8 cellular contexts compared by ENCODE assay signal in the genomic region with DNA sequence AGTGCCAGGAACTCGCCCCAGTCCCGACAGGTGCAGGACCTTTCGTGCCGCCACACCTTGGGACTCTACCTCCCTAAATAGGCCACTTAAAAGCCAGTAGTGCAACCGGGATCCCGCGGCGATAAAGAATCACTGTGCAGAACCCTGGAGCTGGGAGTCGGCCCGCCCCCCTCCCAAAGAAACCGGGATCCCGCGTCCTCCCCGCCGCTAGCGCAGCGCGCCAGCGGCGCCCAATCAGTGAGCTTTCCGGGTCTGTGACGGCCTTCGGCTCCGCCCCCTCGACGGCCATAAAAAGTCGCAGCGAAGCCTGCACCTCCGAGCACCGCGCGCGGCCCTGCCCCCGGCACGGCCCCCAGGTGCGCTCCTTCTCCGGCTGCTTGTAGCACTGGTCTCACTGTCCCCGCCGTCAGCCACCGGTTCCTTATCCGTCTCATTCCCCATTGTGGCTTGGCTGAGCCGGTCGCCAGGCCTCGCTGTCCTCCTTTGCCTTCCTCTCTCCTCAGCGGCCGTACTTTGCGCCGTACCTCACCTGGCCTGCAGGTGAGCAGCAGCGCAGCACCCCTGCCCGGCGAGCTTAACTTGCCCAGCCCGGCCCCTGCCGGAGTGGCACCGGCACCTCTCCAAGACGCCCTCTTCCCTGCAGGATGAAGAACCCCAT. TPM values are rescaled to one million over a fixed set of nuclear protein-coding genes. Genes with fewer than 3 reads are reported as not detected.
DNase-seq lines count a peak whose midpoint lies in the region; ATAC-seq, FAIRE-seq and TF ChIP-seq lines count a peak whose summit lies in the region.

LRAT (plus strand) TSS at position 318 of the 658 bp plus-strand sequence; CDS start at position 645, 327 bp downstream.

- no peaks in the 10 kb centered on the region for H3K4me1 ChIP-seq in ovary (ENCODE audit: insufficient read depth)

- 1 to 2% (median 1%) methylated on average over 54 to 55 of the region's 55 CpGs for WGBS in ovary, 3 donors

- H3K36me3 Mint-ChIP-seq in activated naive CD4-positive, alpha-beta T cell treated with anti-CD3 and anti-CD28 coated beads, Interleukin-2, amount 10 ng/mL, durations not matched to agents 7 days and 5 days, result no peaks in the 10 kb centered on the region

- intact Hi-C loops in head of caudate nucleus (cut with DNase I) (no loop called here), ovary (cut with DNase I) (no loop called here)

- TF ChIP-seq CTCF in 22Rv1 (IDR thresholded peaks at IDR 0.05) (peak; percentile 54), ovary (IDR thresholded peaks at IDR 0.05) (no peak)

- H3K4me1 Mint-ChIP-seq in activated naive CD4-positive, alpha-beta T cell treated with anti-CD3 and anti-CD28 coated beads, Interleukin-2, amount 10 ng/mL, durations not matched to agents 7 days and 5 days, result peaks cover 26% of the 10 kb centered on the region

- peak within 1 kb of the TSS; percentile 77 for H3K4me3 Mint-ChIP-seq in activated naive CD4-positive, alpha-beta T cell treated with anti-CD3 and anti-CD28 coated beads, Interleukin-2, amount 10 ng/mL, durations not matched to agents 7 days and 5 days

- H3K9me3 Mint-ChIP-seq in activated naive CD4-positive, alpha-beta T cell treated with anti-CD3 and anti-CD28 coated beads, Interleukin-2, amount 10 ng/mL, durations not matched to agents 7 days and 5 days, result no peaks in the 10 kb centered on the region

- no peak for FAIRE-seq in GM19239 (lab: Jason Lieb, UNC)

- H3K27me3 ChIP-seq in ovary, result no peaks in the 10 kb centered on the region

- H3K27me3 Mint-ChIP-seq in activated naive CD4-positive, alpha-beta T cell treated with anti-CD3 and anti-CD28 coated beads, Interleukin-2, amount 10 ng/mL, durations not matched to agents 7 days and 5 days, result peaks cover 67% of the 10 kb centered on the region

- peak within 1 kb of the TSS; percentile 32 for H3K4me3 ChIP-seq in ovary

- ATAC-seq in GM18873 (IDR thresholded peaks at IDR 0.05; ENCODE audit: low FRiP score, unreplicated experiment), result no peak

- H3K27ac Mint-ChIP-seq in activated naive CD4-positive, alpha-beta T cell treated with anti-CD3 and anti-CD28 coated beads, Interleukin-2, amount 10 ng/mL, durations not matched to agents 7 days and 5 days, result peak within 1 kb of the TSS; percentile 8

- no peaks in the 10 kb centered on the region for H3K9me3 ChIP-seq in ovary

- H3K27ac ChIP-seq in 22Rv1 (peak within 1 kb of the TSS; percentile 36), ovary (no peak within 1 kb of the TSS)

- TF ChIP-seq POLR2A in ovary (IDR thresholded peaks at IDR 0.05), result no peak

- no peak for TF ChIP-seq EP300 in ovary (IDR thresholded peaks at IDR 0.05)

- CTCF ChIA-PET in activated naive CD4-positive, alpha-beta T cell treated with anti-CD3 and anti-CD28 coated beads, Interleukin-2, amount 10 ng/mL, durations not matched to agents 7 days and 5 days (lab: Charles Lee), result interaction anchor here (0.6 kb wide), 1 partner anchor 106 kb away, joined by 3 read pairs; no protein-coding TSS in a partner anchor

- H3K36me3 ChIP-seq in ovary, result no peaks in the 10 kb centered on the region

- DNase-seq in GM19239 (ENCODE audit: insufficient read length, low spot score) (peak; percentile 29), NCI-H2107 treated with DMSO at 0.1 percent for 48 hours (lab: John Stamatoyannopoulos, UW; ENCODE audit: unreplicated experiment) (peak; percentile 1), head of caudate nucleus (peak; percentile 12 to 78 (median 59)), ovary (no peak), RPMI8226 (no peak)
- peak; percentile 73 for DNase-seq in activated naive CD4-positive, alpha-beta T cell treated with anti-CD3 and anti-CD28 coated beads, Interleukin-2, amount 10 ng/mL, durations not matched to agents 7 days and 5 days

RNA-seq across cellular contexts. Expression of gene LRAT, which starts in this region (rescaled TPM):
- total RNA-seq in ovary, result under 1 TPM; 0.05 to 0.92 (median 0.40) TPM
- polyA plus RNA-seq in ovary, result 1 to 10 TPM; 1.2 to 7.9 TPM

Comparison
In these comparisons a context has a peak if more than half of its experiments do, and no peak if none do; other contexts are left out.
1. DNase-seq: peak in GM19239 (single experiment), NCI-H2107 treated with DMSO at 0.1 percent for 48 hours (single experiment), activated naive CD4-positive, alpha-beta T cell treated with anti-CD3 and anti-CD28 coated beads, Interleukin-2, amount 10 ng/mL, durations not matched to agents 7 days and 5 days (single experiment) and head of caudate nucleus (42 of 42); none in ovary (0 of 5) and RPMI8226 (single experiment).